Comparison of ENCODE assay signal across 37 cellular contexts in genomic region chr16:85094176-85094805, GRCh38. TPM values are rescaled to one million over a fixed set of nuclear protein-coding genes. Genes with fewer than 3 reads are reported as not detected.
"Had no signal": no experiment of that assay in that cellular context is flagged by ENCODE, and none has a peak within 500 bp of the region (broad histone marks: within the 10 kb centered on the region; RNA-seq: fewer than 3 reads in every experiment).

No MANE protein-coding gene starts in this region.

- H3K9me3 ChIP-seq: ascending aorta had no signal

- H3K4me3 ChIP-seq: ascending aorta, cardiac muscle cell had no signal

- H3K27ac ChIP-seq: ascending aorta, cardiac muscle cell, VCaP had no signal

- ATAC-seq: activated CD8-positive, alpha-beta memory T cell treated with anti-CD3 and anti-CD28 coated beads, Interleukin-2, amount 10 ng/mL, durations not matched to agents 7 days and 5 days; activated CD8-positive, alpha-beta T cell treated with anti-CD3 and anti-CD28 coated beads, Interleukin-2, amount 10 ng/mL, durations not matched to agents 7 days and 5 days; activated naive CD8-positive, alpha-beta T cell treated with anti-CD3 and anti-CD28 coated beads, Interleukin-2, amount 50 U/mL, for 24 hours had no signal

- H3K27me3 ChIP-seq: ascending aorta, cardiac muscle cell had no signal

- H3K4me1 Mint-ChIP-seq: activated B cell treated with CpG ODN at 0.5 μM for 24 hours; activated CD4-positive, alpha-beta memory T cell treated with anti-CD3 and anti-CD28 coated beads, Interleukin-2, amount 10 ng/mL, durations not matched to agents 7 days and 5 days; activated CD4-positive, alpha-beta T cell treated with anti-CD3 and anti-CD28 coated beads, Interleukin-2, amount 10 ng/mL, durations not matched to agents 24 days and 14 days; activated naive CD4-positive, alpha-beta T cell treated with anti-CD3 and anti-CD28 coated beads, Interleukin-2, amount 50 U/mL, for 24 hours; activated naive CD8-positive, alpha-beta T cell treated with anti-CD3 and anti-CD28 coated beads, Interleukin-2, amount 50 U/mL, for 24 hours had no signal

- H3K27ac Mint-ChIP-seq: activated B cell treated with CpG ODN at 0.5 μM for 24 hours; activated CD4-positive, alpha-beta memory T cell treated with anti-CD3 and anti-CD28 coated beads, Interleukin-2, amount 10 ng/mL, durations not matched to agents 7 days and 5 days; activated CD4-positive, alpha-beta T cell treated with anti-CD3 and anti-CD28 coated beads, Interleukin-2, amount 10 ng/mL, durations not matched to agents 24 days and 14 days; activated CD8-positive, alpha-beta memory T cell treated with anti-CD3 and anti-CD28 coated beads, Interleukin-2, amount 10 ng/mL, durations not matched to agents 7 days and 5 days; activated CD8-positive, alpha-beta T cell treated with anti-CD3 and anti-CD28 coated beads, Interleukin-2, amount 10 ng/mL, durations not matched to agents 7 days and 5 days; activated naive CD4-positive, alpha-beta T cell treated with anti-CD3 and anti-CD28 coated beads, Interleukin-2, amount 10 ng/mL, durations not matched to agents 7 days and 5 days; activated naive CD4-positive, alpha-beta T cell treated with anti-CD3 and anti-CD28 coated beads, Interleukin-2, amount 50 U/mL, for 24 hours; activated naive CD8-positive, alpha-beta T cell; activated naive CD8-positive, alpha-beta T cell treated with anti-CD3 and anti-CD28 coated beads, Interleukin-2, amount 10 ng/mL, durations not matched to agents 7 days and 5 days; activated naive CD8-positive, alpha-beta T cell treated with anti-CD3 and anti-CD28 coated beads, Interleukin-2, amount 50 U/mL, for 24 hours; activated T-cell treated with anti-CD3 and anti-CD28 coated beads, Interleukin-2, amount 50 U/mL, for 24 hours; activated T-helper 2 cell treated with anti-CD3 and anti-CD28 coated beads, Interferon-gamma antibody, Interleukin-2, Interleukin-4, amounts not matched to agents 10 μg/mL and 5 μg/mL and 100 μg/mL, durations not matched to agents 14 hours and 24 hours and 36 hours; brain; T-helper 1 cell treated with Interleukin-12 subunit alpha and Interleukin-12 subunit beta and Interleukin-4 antibody, amounts not matched to agents 30 μg/mL and 1 μg/mL, for 36 hours; T-helper 2 cell treated with Interferon-gamma antibody and Interleukin-4, amounts not matched to agents 5 μg/mL and 100 μg/mL, for 36 hours had no signal

- DNase-seq: activated B cell treated with CpG ODN at 0.5 μM for 24 hours; activated CD4-positive, alpha-beta memory T cell treated with anti-CD3 and anti-CD28 coated beads, Interleukin-2, amount 10 ng/mL, durations not matched to agents 7 days and 5 days; activated CD4-positive, alpha-beta T cell treated with anti-CD3 and anti-CD28 coated beads for 4 hours; activated CD4-positive, alpha-beta T cell treated with anti-CD3 and anti-CD28 coated beads, Interleukin-2, amount 10 ng/mL, durations not matched to agents 24 days and 14 days; activated CD4-positive, alpha-beta T cell treated with anti-CD3 and anti-CD28 coated beads, Interleukin-2, amount 50 U/mL, for 1 hour; activated CD4-positive, alpha-beta T cell treated with anti-CD3 and anti-CD28 coated beads, Interleukin-2, amount 50 U/mL, for 48 hours; activated CD4-positive, CD25-positive, alpha-beta regulatory T cell treated with anti-CD3 and anti-CD28 coated beads, Interleukin-2, amount 50 U/mL, for 72 hours; activated CD8-positive, alpha-beta memory T cell treated with anti-CD3 and anti-CD28 coated beads for 24 hours; activated CD8-positive, alpha-beta memory T cell treated with anti-CD3 and anti-CD28 coated beads, Interleukin-2, amount 10 ng/mL, durations not matched to agents 7 days and 5 days; activated CD8-positive, alpha-beta memory T cell treated with anti-CD3 and anti-CD28 coated beads, Interleukin-2, amount 50 U/mL, for 48 hours; activated CD8-positive, alpha-beta T cell treated with anti-CD3 and anti-CD28 coated beads, Interleukin-2, amount 10 ng/mL, durations not matched to agents 7 days and 5 days; activated effector memory CD4-positive, alpha-beta T cell treated with Interleukin-2 at 50 U/mL for 16 hours; activated gamma-delta T cell; activated naive CD4-positive, alpha-beta T cell treated with anti-CD3 and anti-CD28 coated beads, Interleukin-2, amount 10 ng/mL, durations not matched to agents 7 days and 5 days; activated naive CD4-positive, alpha-beta T cell treated with Interleukin-2 at 50 U/mL for 16 hours; activated naive CD8-positive, alpha-beta T cell treated with anti-CD3 and anti-CD28 coated beads, Interleukin-2, amount 10 ng/mL, durations not matched to agents 7 days and 5 days; activated naive CD8-positive, alpha-beta T cell treated with anti-CD3 and anti-CD28 coated beads, Interleukin-2, amount 50 U/mL, for 24 hours; activated T-cell treated with anti-CD3 and anti-CD28 coated beads, Interleukin-2, amount 50 U/mL, for 24 hours; activated T-cell treated with anti-CD3 and anti-CD28 coated beads, Interleukin-2, amount 50 U/mL, for 48 hours; amygdala; anterior cingulate cortex; caudate nucleus; cerebellar nuclear complex; T-helper 1 cell; T-helper 2 cell; T-helper 9 cell had no signal

- H3K27me3 Mint-ChIP-seq: activated CD4-positive, alpha-beta memory T cell treated with anti-CD3 and anti-CD28 coated beads, Interleukin-2, amount 10 ng/mL, durations not matched to agents 7 days and 5 days; activated CD4-positive, alpha-beta T cell treated with anti-CD3 and anti-CD28 coated beads, Interleukin-2, amount 10 ng/mL, durations not matched to agents 24 days and 14 days; activated CD8-positive, alpha-beta memory T cell treated with anti-CD3 and anti-CD28 coated beads, Interleukin-2, amount 10 ng/mL, durations not matched to agents 7 days and 5 days; activated naive CD4-positive, alpha-beta T cell treated with anti-CD3 and anti-CD28 coated beads, Interleukin-2, amount 50 U/mL, for 24 hours; activated naive CD8-positive, alpha-beta T cell; activated naive CD8-positive, alpha-beta T cell treated with anti-CD3 and anti-CD28 coated beads, Interleukin-2, amount 10 ng/mL, durations not matched to agents 7 days and 5 days; activated naive CD8-positive, alpha-beta T cell treated with anti-CD3 and anti-CD28 coated beads, Interleukin-2, amount 50 U/mL, for 24 hours; activated T-cell treated with anti-CD3 and anti-CD28 coated beads, Interleukin-2, amount 50 U/mL, for 24 hours; central memory CD8-positive, alpha-beta T cell had no signal

- H3K36me3 ChIP-seq: ascending aorta, cardiac muscle cell had no signal

- H3K4me3 Mint-ChIP-seq: activated B cell treated with CpG ODN at 0.5 μM for 24 hours; activated CD4-positive, alpha-beta memory T cell treated with anti-CD3 and anti-CD28 coated beads, Interleukin-2, amount 10 ng/mL, durations not matched to agents 7 days and 5 days; activated CD4-positive, alpha-beta T cell treated with anti-CD3 and anti-CD28 coated beads, Interleukin-2, amount 10 ng/mL, durations not matched to agents 24 days and 14 days; activated CD8-positive, alpha-beta memory T cell treated with anti-CD3 and anti-CD28 coated beads, Interleukin-2, amount 10 ng/mL, durations not matched to agents 7 days and 5 days; activated CD8-positive, alpha-beta T cell treated with anti-CD3 and anti-CD28 coated beads, Interleukin-2, amount 10 ng/mL, durations not matched to agents 7 days and 5 days; activated naive CD4-positive, alpha-beta T cell treated with anti-CD3 and anti-CD28 coated beads, Interleukin-2, amount 10 ng/mL, durations not matched to agents 7 days and 5 days; activated naive CD4-positive, alpha-beta T cell treated with anti-CD3 and anti-CD28 coated beads, Interleukin-2, amount 50 U/mL, for 24 hours; activated naive CD8-positive, alpha-beta T cell; activated naive CD8-positive, alpha-beta T cell treated with anti-CD3 and anti-CD28 coated beads, Interleukin-2, amount 10 ng/mL, durations not matched to agents 7 days and 5 days; activated naive CD8-positive, alpha-beta T cell treated with anti-CD3 and anti-CD28 coated beads, Interleukin-2, amount 50 U/mL, for 24 hours; activated T-cell treated with anti-CD3 and anti-CD28 coated beads, Interleukin-2, amount 50 U/mL, for 24 hours; brain; central memory CD8-positive, alpha-beta T cell; T-helper 1 cell treated with Interleukin-12 subunit alpha and Interleukin-12 subunit beta and Interleukin-4 antibody, amounts not matched to agents 30 μg/mL and 1 μg/mL, for 36 hours; T-helper 2 cell treated with Interferon-gamma antibody and Interleukin-4, amounts not matched to agents 5 μg/mL and 100 μg/mL, for 36 hours had no signal

- H3K9me3 Mint-ChIP-seq: activated B cell treated with CpG ODN at 0.5 μM for 24 hours; activated CD4-positive, alpha-beta memory T cell treated with anti-CD3 and anti-CD28 coated beads, Interleukin-2, amount 10 ng/mL, durations not matched to agents 7 days and 5 days; activated CD4-positive, alpha-beta T cell treated with anti-CD3 and anti-CD28 coated beads, Interleukin-2, amount 10 ng/mL, durations not matched to agents 24 days and 14 days; activated naive CD4-positive, alpha-beta T cell treated with anti-CD3 and anti-CD28 coated beads, Interleukin-2, amount 10 ng/mL, durations not matched to agents 7 days and 5 days; activated naive CD4-positive, alpha-beta T cell treated with anti-CD3 and anti-CD28 coated beads, Interleukin-2, amount 50 U/mL, for 24 hours; activated naive CD8-positive, alpha-beta T cell treated with anti-CD3 and anti-CD28 coated beads, Interleukin-2, amount 10 ng/mL, durations not matched to agents 7 days and 5 days; activated naive CD8-positive, alpha-beta T cell treated with anti-CD3 and anti-CD28 coated beads, Interleukin-2, amount 50 U/mL, for 24 hours; activated T-cell treated with anti-CD3 and anti-CD28 coated beads, Interleukin-2, amount 50 U/mL, for 24 hours; activated T-helper 2 cell treated with anti-CD3 and anti-CD28 coated beads, Interferon-gamma antibody, Interleukin-2, Interleukin-4, amounts not matched to agents 10 μg/mL and 5 μg/mL and 100 μg/mL, durations not matched to agents 14 hours and 24 hours and 36 hours; brain; central memory CD8-positive, alpha-beta T cell; T-helper 1 cell treated with Interleukin-12 subunit alpha and Interleukin-12 subunit beta and Interleukin-4 antibody, amounts not matched to agents 30 μg/mL and 1 μg/mL, for 36 hours; T-helper 2 cell treated with Interferon-gamma antibody and Interleukin-4, amounts not matched to agents 5 μg/mL and 100 μg/mL, for 36 hours had no signal

RNA-seq across cellular contexts. Expression of gene CIBAR2, which starts 18.0 kb away (rescaled TPM):
- polyA plus RNA-seq: adipose tissue, cardiac muscle cell had no signal
